1 cellular context compared by ENCODE assay signal in genomic region chr1:181089777-181090505, GRCh38.
TF ChIP-seq lines count a peak whose summit lies in the region.

No MANE protein-coding gene starts in this region.

TF ChIP-seq in GM12878, 131 proteins besides CTCF, POLR2A, EP300 and RAD21 (continued from another document):
- TF ChIP-seq, protein P1, sequence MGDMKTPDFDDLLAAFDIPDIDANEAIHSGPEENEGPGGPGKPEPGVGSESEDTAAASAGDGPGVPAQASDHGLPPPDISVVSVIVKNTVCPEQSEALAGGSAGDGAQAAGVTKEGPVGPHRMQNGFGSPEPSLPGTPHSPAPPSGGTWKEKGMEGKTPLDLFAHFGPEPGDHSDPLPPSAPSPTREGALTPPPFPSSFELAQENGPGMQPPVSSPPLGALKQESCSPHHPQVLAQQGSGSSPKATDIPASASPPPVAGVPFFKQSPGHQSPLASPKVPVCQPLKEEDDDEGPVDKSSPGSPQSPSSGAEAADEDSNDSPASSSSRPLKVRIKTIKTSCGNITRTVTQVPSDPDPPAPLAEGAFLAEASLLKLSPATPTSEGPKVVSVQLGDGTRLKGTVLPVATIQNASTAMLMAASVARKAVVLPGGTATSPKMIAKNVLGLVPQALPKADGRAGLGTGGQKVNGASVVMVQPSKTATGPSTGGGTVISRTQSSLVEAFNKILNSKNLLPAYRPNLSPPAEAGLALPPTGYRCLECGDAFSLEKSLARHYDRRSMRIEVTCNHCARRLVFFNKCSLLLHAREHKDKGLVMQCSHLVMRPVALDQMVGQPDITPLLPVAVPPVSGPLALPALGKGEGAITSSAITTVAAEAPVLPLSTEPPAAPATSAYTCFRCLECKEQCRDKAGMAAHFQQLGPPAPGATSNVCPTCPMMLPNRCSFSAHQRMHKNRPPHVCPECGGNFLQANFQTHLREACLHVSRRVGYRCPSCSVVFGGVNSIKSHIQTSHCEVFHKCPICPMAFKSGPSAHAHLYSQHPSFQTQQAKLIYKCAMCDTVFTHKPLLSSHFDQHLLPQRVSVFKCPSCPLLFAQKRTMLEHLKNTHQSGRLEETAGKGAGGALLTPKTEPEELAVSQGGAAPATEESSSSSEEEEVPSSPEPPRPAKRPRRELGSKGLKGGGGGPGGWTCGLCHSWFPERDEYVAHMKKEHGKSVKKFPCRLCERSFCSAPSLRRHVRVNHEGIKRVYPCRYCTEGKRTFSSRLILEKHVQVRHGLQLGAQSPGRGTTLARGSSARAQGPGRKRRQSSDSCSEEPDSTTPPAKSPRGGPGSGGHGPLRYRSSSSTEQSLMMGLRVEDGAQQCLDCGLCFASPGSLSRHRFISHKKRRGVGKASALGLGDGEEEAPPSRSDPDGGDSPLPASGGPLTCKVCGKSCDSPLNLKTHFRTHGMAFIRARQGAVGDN (IDR thresholded peaks at IDR 0.05): no peak
- TF ChIP-seq BACH1 (IDR thresholded peaks at IDR 0.05; ENCODE audit: borderline replicate concordance): peak; percentile 31; the same call in 1 of the 2 replicates
- TF ChIP-seq TCF3 (IDR thresholded peaks at IDR 0.05; ENCODE audit: borderline replicate concordance, insufficient read depth, low read depth, low read length): 0 out of 2 replicates have a peak, but pooled peaks have one; percentile 33
- no peak for TF ChIP-seq MEF2A (IDR thresholded peaks at IDR 0.05; ENCODE audit: insufficient read depth, low read depth, low read length)
- peak; percentile 83 for TF ChIP-seq SMAD5 (IDR thresholded peaks at IDR 0.05; ENCODE audit: low read depth)
- TF ChIP-seq RUNX3 (IDR thresholded peaks at IDR 0.05; ENCODE audit: low read length): peak; percentile 66
- TF ChIP-seq POLR2AphosphoS5 (IDR thresholded peaks at IDR 0.05; ENCODE audit: low read length): peak; percentile 97
- peak; percentile 98 for TF ChIP-seq RELB (IDR thresholded peaks at IDR 0.05; ENCODE audit: low read depth)
- peak; percentile 55; the same call in 1 of the 2 replicates for TF ChIP-seq TAF1 (IDR thresholded peaks at IDR 0.05; ENCODE audit: borderline replicate concordance, low read depth, low read length)
- peak; percentile 79 for TF ChIP-seq TBL1XR1 (IDR thresholded peaks at IDR 0.05; ENCODE audit: low read depth, low read length)
- no peak for TF ChIP-seq FOS (IDR thresholded peaks at IDR 0.05; ENCODE audit: borderline replicate concordance, extremely low read depth, insufficient read length)
- TF ChIP-seq, protein P2, sequence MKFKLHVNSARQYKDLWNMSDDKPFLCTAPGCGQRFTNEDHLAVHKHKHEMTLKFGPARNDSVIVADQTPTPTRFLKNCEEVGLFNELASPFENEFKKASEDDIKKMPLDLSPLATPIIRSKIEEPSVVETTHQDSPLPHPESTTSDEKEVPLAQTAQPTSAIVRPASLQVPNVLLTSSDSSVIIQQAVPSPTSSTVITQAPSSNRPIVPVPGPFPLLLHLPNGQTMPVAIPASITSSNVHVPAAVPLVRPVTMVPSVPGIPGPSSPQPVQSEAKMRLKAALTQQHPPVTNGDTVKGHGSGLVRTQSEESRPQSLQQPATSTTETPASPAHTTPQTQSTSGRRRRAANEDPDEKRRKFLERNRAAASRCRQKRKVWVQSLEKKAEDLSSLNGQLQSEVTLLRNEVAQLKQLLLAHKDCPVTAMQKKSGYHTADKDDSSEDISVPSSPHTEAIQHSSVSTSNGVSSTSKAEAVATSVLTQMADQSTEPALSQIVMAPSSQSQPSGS (IDR thresholded peaks at IDR 0.05; ENCODE audit: low read length): peak; percentile 54
- TF ChIP-seq RELA (IDR thresholded peaks at IDR 0.05; ENCODE audit: borderline replicate concordance, partially characterized antibody): peak; percentile 98
- TF ChIP-seq ZBTB40 (IDR thresholded peaks at IDR 0.05; ENCODE audit: borderline replicate concordance): no peak
- TF ChIP-seq NBN (IDR thresholded peaks at IDR 0.05): peak; percentile 92
- no peak for TF ChIP-seq SMARCA5 (IDR thresholded peaks at IDR 0.05)
- 0 out of 2 replicates have a peak, but pooled peaks have one; percentile 18 for TF ChIP-seq STAT3 (IDR thresholded peaks at IDR 0.05; ENCODE audit: low read depth, low read length)
- TF ChIP-seq ZBTB11 (CRISPR knock-in tag; IDR thresholded peaks at IDR 0.05): no peak
- TF ChIP-seq SRF (IDR thresholded peaks at IDR 0.05; ENCODE audit: low read depth in 2 of 2, low read length in 2 of 2): peak in 1 of 2 experiments; percentile 62; a peak in 1 of 4 replicates
